ENCODE assay signal across 2 cellular contexts in genomic region chr2:176186024-176186423, GRCh38.
TF ChIP-seq lines count a peak whose summit lies in the region.

No MANE protein-coding gene starts in this region.

TF ChIP-seq in HepG2, 621 proteins besides CTCF, POLR2A, EP300 and RAD21:
- TF ChIP-seq GZF1 (CRISPR knock-in tag; IDR thresholded peaks at IDR 0.05) (no peak), ZNF713 (CRISPR knock-in tag; IDR thresholded peaks at IDR 0.05) (no peak), SIN3A (IDR thresholded peaks at IDR 0.05; ENCODE audit: borderline replicate concordance, low read depth, low read length) (no peak), ZKSCAN5 (CRISPR knock-in tag; IDR thresholded peaks at IDR 0.05) (no peak), FOXA3 (CRISPR knock-in tag; IDR thresholded peaks at IDR 0.05) (no peak), ELF3 (CRISPR knock-in tag; IDR thresholded peaks at IDR 0.05) (no peak), FOXK1 (CRISPR knock-in tag; IDR thresholded peaks at IDR 0.05; ENCODE audit: borderline replicate concordance, low read depth) (no peak), HMGA1 (CRISPR knock-in tag; conservative IDR thresholded peaks at IDR 0.05) (no peak), NCOA1 (CRISPR knock-in tag; IDR thresholded peaks at IDR 0.05) (no peak), BRCA1 (CRISPR knock-in tag; IDR thresholded peaks at IDR 0.05) (no peak), ZNF18 (CRISPR knock-in tag; IDR thresholded peaks at IDR 0.05; ENCODE audit: insufficient replicate concordance) (no peak), ZNF605 (CRISPR knock-in tag; IDR thresholded peaks at IDR 0.05) (no peak), ZNF724P (CRISPR knock-in tag; IDR thresholded peaks at IDR 0.05; ENCODE audit: borderline replicate concordance) (no peak), ZNF180 (CRISPR knock-in tag; IDR thresholded peaks at IDR 0.05; ENCODE audit: borderline replicate concordance, low read depth) (no peak)

TF ChIP-seq in SK-N-SH treated with all-trans-retinoic acid at 6 μM for 48 hours, 23 proteins besides CTCF, POLR2A, EP300 and RAD21:
- TF ChIP-seq ISL1 (CRISPR knock-in tag; IDR thresholded peaks at IDR 0.05) (no peak), ZNF565 (CRISPR knock-in tag; conservative IDR thresholded peaks at IDR 0.05; ENCODE audit: low read depth) (no peak), ZFP3 (CRISPR knock-in tag; IDR thresholded peaks at IDR 0.05) (no peak), PATZ1 (CRISPR knock-in tag; IDR thresholded peaks at IDR 0.05; ENCODE audit: borderline replicate concordance) (no peak), CSDC2 (CRISPR knock-in tag; IDR thresholded peaks at IDR 0.05) (no peak), ZNF8 (CRISPR knock-in tag; IDR thresholded peaks at IDR 0.05) (no peak), TSHZ2 (CRISPR knock-in tag; IDR thresholded peaks at IDR 0.05) (no peak), ESRRG (CRISPR knock-in tag; IDR thresholded peaks at IDR 0.05) (no peak), OSR1 (CRISPR knock-in tag; IDR thresholded peaks at IDR 0.05) (no peak), PPARA (CRISPR knock-in tag; IDR thresholded peaks at IDR 0.05; ENCODE audit: borderline replicate concordance) (no peak), GLIS3 (CRISPR knock-in tag; IDR thresholded peaks at IDR 0.05) (no peak), ARNTL (CRISPR knock-in tag; IDR thresholded peaks at IDR 0.05; ENCODE audit: borderline replicate concordance, low read depth) (no peak)
- TF ChIP-seq, protein P1, sequence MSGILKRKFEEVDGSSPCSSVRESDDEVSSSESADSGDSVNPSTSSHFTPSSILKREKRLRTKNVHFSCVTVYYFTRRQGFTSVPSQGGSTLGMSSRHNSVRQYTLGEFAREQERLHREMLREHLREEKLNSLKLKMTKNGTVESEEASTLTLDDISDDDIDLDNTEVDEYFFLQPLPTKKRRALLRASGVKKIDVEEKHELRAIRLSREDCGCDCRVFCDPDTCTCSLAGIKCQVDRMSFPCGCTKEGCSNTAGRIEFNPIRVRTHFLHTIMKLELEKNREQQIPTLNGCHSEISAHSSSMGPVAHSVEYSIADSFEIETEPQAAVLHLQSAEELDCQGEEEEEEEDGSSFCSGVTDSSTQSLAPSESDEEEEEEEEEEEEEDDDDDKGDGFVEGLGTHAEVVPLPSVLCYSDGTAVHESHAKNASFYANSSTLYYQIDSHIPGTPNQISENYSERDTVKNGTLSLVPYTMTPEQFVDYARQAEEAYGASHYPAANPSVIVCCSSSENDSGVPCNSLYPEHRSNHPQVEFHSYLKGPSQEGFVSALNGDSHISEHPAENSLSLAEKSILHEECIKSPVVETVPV (CRISPR knock-in tag; IDR thresholded peaks at IDR 0.05), result no peak
